ENCODE assay signal across 9 cellular contexts in the genomic region with DNA sequence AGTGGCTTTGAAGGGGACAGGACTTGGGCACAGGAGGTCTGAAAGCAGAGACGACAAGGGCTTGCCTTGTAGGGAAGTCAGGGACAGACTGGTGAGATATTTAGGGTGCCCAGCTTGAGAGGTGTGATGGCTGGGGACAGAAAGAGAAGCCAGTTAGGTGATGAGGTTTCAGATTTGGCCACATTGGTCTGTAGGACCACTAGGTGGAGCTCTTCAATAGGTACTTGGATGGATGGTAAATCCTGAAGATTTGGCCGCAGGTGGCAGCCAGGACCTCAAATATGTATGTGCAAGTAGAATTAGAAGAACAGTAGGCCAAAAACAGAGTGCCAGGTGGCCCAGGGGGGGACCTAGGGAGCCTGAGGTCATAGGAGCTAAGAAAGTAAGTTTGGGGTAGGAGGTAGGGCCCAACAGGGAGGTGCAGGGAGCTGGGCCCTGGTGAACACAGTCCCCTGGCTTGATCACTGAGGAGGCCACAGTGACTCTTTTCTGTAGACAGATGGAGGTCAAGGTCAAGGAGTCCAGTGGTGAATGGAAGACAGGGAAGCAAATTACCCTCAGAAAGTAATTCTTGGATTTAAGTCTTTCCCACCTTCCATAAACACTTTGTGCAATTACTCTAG. TPM values are rescaled to one million over a fixed set of nuclear protein-coding genes. Genes with fewer than 3 reads are reported as not detected.
DNase-seq lines count a peak whose midpoint lies in the region; ATAC-seq, FAIRE-seq and TF ChIP-seq lines count a peak whose summit lies in the region.
"Not testable (repeated sequence)": the region's sequence is repeated elsewhere in the genome, so short reads cannot be mapped to it uniquely, and the experiment has no call there.
"Had no signal": no experiment of that assay in that cellular context is flagged by ENCODE, and none has a peak within 500 bp of the region (broad histone marks: within the 10 kb centered on the region; RNA-seq: fewer than 3 reads in every experiment).

No MANE protein-coding gene starts in this region.

- FAIRE-seq in bronchial epithelial cell (lab: Jason Lieb, UNC): not testable (repeated sequence)

- not testable (repeated sequence) for H3K36me3 Mint-ChIP-seq in HFFc6 (ENCODE audit: low read depth)

- not testable (repeated sequence) for H3K4me2 ChIP-seq in smooth muscle cell

- H2AFZ ChIP-seq in smooth muscle cell (ENCODE audit: low read depth): not testable (repeated sequence)

- DNase-seq in A673 (ENCODE audit: low spot score); GM12864 (ENCODE audit: low read depth); HFFc6; bronchial epithelial cell (ENCODE audit: low read depth); foreskin keratinocyte; right lobe of liver; smooth muscle cell (lab: John Stamatoyannopoulos, UW; ENCODE audit: unreplicated experiment): not testable (repeated sequence)

- CTCF ChIA-PET in A673 (lab: Charles Lee): not testable (repeated sequence)

- not testable (repeated sequence) for H3K27me3 ChIP-seq in A673 (replicated peaks; ENCODE audit: insufficient read depth, low read depth, low read length, poor library complexity); bronchial epithelial cell (ENCODE audit: control insufficient read depth, insufficient read depth, low read length); foreskin keratinocyte; right lobe of liver; smooth muscle cell (ENCODE audit: low read depth)

- not testable (repeated sequence) for H3K4me3 Mint-ChIP-seq in HFFc6

- TF ChIP-seq CTCF in A673 (conservative IDR thresholded peaks at IDR 0.05; ENCODE audit: low read depth, low read length) (peak; percentile 37), GM12864 (IDR thresholded peaks at IDR 0.05; ENCODE audit: low read depth, low read length, missing control alignments) (peak; percentile 33), HFFc6 (IDR thresholded peaks at IDR 0.05) (peak; percentile 45; the same call in 1 of the 2 replicates), VCaP (conservative IDR thresholded peaks at IDR 0.05) (peak; percentile 22; the same call in 1 of the 2 replicates), bronchial epithelial cell (IDR thresholded peaks at IDR 0.05; ENCODE audit: insufficient read depth, low read length, severe bottlenecking) (peak; percentile 32), right lobe of liver (IDR thresholded peaks at IDR 0.05) (peak in 2 of 4 donors; percentile 12 to 37), smooth muscle cell (IDR thresholded peaks at IDR 0.05; ENCODE audit: borderline replicate concordance, insufficient read depth, poor library complexity, severe bottlenecking) (peak; percentile 19)
- not testable (repeated sequence) for TF ChIP-seq CTCF in foreskin keratinocyte (conservative IDR thresholded peaks at IDR 0.05)

- not testable (repeated sequence) for H3K4me1 ChIP-seq in A673 (ENCODE audit: insufficient read depth, low read length, poor library complexity, severe bottlenecking); foreskin keratinocyte; right lobe of liver; smooth muscle cell (ENCODE audit: low read depth)

- not testable (repeated sequence) for H4K20me1 ChIP-seq in smooth muscle cell (ENCODE audit: low read depth)

- not testable (repeated sequence) for H3K79me2 ChIP-seq in smooth muscle cell (ENCODE audit: low read depth)

- not testable (repeated sequence) for BruUV-seq in A673 (replicated peaks; lab: Mats Ljungman, UMichigan)

- intact Hi-C loops in A673 (cut with micrococcal nuclease; ENCODE audit: unreplicated experiment); right lobe of liver (cut with DNase I): not testable (repeated sequence)

- not testable (repeated sequence) for H3K27ac ChIP-seq in A673 (ENCODE audit: low read depth, low read length, poor library complexity, severe bottlenecking); VCaP; foreskin keratinocyte; right lobe of liver; smooth muscle cell (ENCODE audit: low read depth)

- POLR2A ChIA-PET in A673 (lab: Charles Lee; ENCODE audit: low non-redundant PET): not testable (repeated sequence)

- TF ChIP-seq POLR2A in right lobe of liver (IDR thresholded peaks at IDR 0.05): not testable (repeated sequence)

- not testable (repeated sequence) for H3K27ac Mint-ChIP-seq in HFFc6

- not testable (repeated sequence) for H3K4me3 ChIP-seq in A673 (ENCODE audit: low read depth, low read length, poor library complexity, severe bottlenecking); GM12864 (ENCODE audit: low read depth, low read length); bronchial epithelial cell (ENCODE audit: low read depth, low read length); right lobe of liver; smooth muscle cell

- H3K9ac ChIP-seq in smooth muscle cell (ENCODE audit: low read depth): not testable (repeated sequence)

- 32% methylated on average over 2 of the region's 2 CpGs for WGBS in right lobe of liver (ENCODE audit: insufficient coverage, low coverage, low lambda C conversion rate, missing lambda C conversion rate)
- WGBS in smooth muscle cell (ENCODE audit: low lambda C conversion rate): 88% methylated on average over 2 of the region's 2 CpGs

- H3K27me3 Mint-ChIP-seq in HFFc6 (ENCODE audit: insufficient read depth): not testable (repeated sequence)

- not testable (repeated sequence) for H3F3A ChIP-seq in smooth muscle cell (ENCODE audit: low read depth)

- H3K9me3 Mint-ChIP-seq in HFFc6: not testable (repeated sequence)

- ATAC-seq in foreskin keratinocyte (peak; percentile 48), right lobe of liver (peak; percentile 60 to 83 (median 74))

- not testable (repeated sequence) for H3K4me1 Mint-ChIP-seq in HFFc6 (ENCODE audit: low read depth)

- H3K9me3 ChIP-seq in A673 (ENCODE audit: low read depth, low read length, poor library complexity, severe bottlenecking); right lobe of liver; smooth muscle cell (replicated peaks; ENCODE audit: low read depth): not testable (repeated sequence)

- not testable (repeated sequence) for H3K36me3 ChIP-seq in A673 (ENCODE audit: insufficient read depth, low read length, poor library complexity, severe bottlenecking); bronchial epithelial cell (ENCODE audit: control insufficient read depth, insufficient read depth, low read length); right lobe of liver; smooth muscle cell (ENCODE audit: low read depth)

RNA-seq across cellular contexts. Expression of a gene that starts 25.1 kb away (rescaled TPM):
- 39.9 and 48.1 TPM in 2 replicates for total RNA-seq in A673 (2021)
- 10 to 100 TPM; 25.9 to 34.9 (median 30.9) TPM for total RNA-seq in HFFc6 (2021; fragmentation: NEBNext Ultra II Directional; extraction: Animal tissue kit (Norgen Biotek cat#: 25700))
- 27.1 and 31.1 TPM in 2 replicates for total RNA-seq in bronchial epithelial cell
- 29.6 and 31.0 TPM in 2 replicates for total RNA-seq in foreskin keratinocyte
- polyA plus RNA-seq in foreskin keratinocyte: 6.4 and 9.1 TPM in 2 replicates
- total RNA-seq in right lobe of liver: 10 to 100 TPM; 23.5 to 50.4 (median 31.5) TPM
- 6.9 and 18.5 TPM in 2 replicates for total RNA-seq in smooth muscle cell
- 7.6 and 9.8 TPM in 2 replicates for polyA plus RNA-seq in smooth muscle cell

RNA-seq across cellular contexts. Expression of a gene that starts 34.1 kb away (rescaled TPM):
- total RNA-seq in A673 (2021) (not detected in 2 replicates), bronchial epithelial cell (under 0.01 TPM in 1 of 2 replicates, not detected in the other), foreskin keratinocyte (not detected in 2 replicates), right lobe of liver (100 to 1,000 TPM in 3 of 6 experiments, 10 to 100 TPM in 3; 54.9 to 115 (median 97.1) TPM), smooth muscle cell (0.94 and 2.2 TPM in 2 replicates)
- under 1 TPM in 1 of 6 experiments, not detected in 5; 0.18 TPM for total RNA-seq in HFFc6 (2021; fragmentation: NEBNext Ultra II Directional; extraction: Animal tissue kit (Norgen Biotek cat#: 25700))
- polyA plus RNA-seq in foreskin keratinocyte (0.06 TPM in 1 of 2 replicates, not detected in the other), smooth muscle cell (0.98 and 1.9 TPM in 2 replicates)
- total RNA-seq: CD4-positive, alpha-beta T cell had no signal

Comparison
In these comparisons a context has a peak if more than half of its experiments do, and no peak if none do; other contexts are left out.
1. RNA of a gene that starts 34.1 kb away (total RNA-seq): 54.9 to 115 TPM in right lobe of liver; 0.94 to 2.2 TPM in smooth muscle cell, not detected in A673, 0.18 TPM in HFFc6, under 0.01 TPM in bronchial epithelial cell and not detected in foreskin keratinocyte; every median in the first group is over 10 times any median in the second.